In the genomic region with DNA sequence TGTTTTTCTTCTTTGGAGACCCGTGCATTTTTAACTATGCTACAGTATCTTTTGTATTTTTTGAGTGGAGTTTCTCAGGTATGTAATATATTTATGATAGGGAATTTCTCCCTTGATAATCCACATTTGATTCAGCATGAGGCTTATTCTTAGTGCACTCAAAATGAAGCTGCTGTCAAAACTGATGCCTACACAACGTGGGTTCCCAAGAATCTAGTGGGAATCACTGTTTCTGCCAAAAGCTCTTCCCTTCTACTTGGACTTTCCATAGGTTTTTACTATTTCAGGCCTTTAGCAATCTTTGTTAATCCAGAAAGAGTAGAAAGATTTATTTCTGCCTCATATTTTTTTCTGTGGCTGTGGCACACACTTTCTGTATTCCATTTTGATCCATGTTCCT, we compare ENCODE assay signal across 17 cellular contexts.
"Had no signal": no experiment of that assay in that cellular context is flagged by ENCODE, and none has a peak within 500 bp of the region (broad histone marks: within the 10 kb centered on the region; RNA-seq: fewer than 3 reads in every experiment).

No MANE protein-coding gene starts in this region.

- H3K4me2 ChIP-seq: hepatocyte had no signal

- DNase-seq: colonic mucosa; cortex of kidney; effector CD8-positive, alpha-beta T cell; effector memory CD8-positive, alpha-beta T cell; endodermal cell; foreskin keratinocyte; heart left ventricle; immature natural killer cell; left cardiac atrium; left lung; left ventricle myocardium superior; lower lobe of right lung; mesenchymal stem cell; mucosa of descending colon had no signal

- H3K9me3 ChIP-seq: colonic mucosa, esophagus muscularis mucosa, gastroesophageal sphincter, left lung, mucosa of descending colon had no signal

- H3K36me3 ChIP-seq: colonic mucosa, esophagus muscularis mucosa, gastroesophageal sphincter, heart left ventricle, left lung, lower lobe of right lung had no signal

- H3K4me1 ChIP-seq: colonic mucosa, esophagus muscularis mucosa, foreskin keratinocyte, gastroesophageal sphincter, heart left ventricle, left lung, lower lobe of right lung had no signal

- H3K4me3 ChIP-seq: colonic mucosa, esophagus muscularis mucosa, gastroesophageal sphincter, heart left ventricle, hepatocyte, left lung, lower lobe of right lung, mucosa of descending colon had no signal

- H2AFZ ChIP-seq: hepatocyte had no signal

- H3K27me3 ChIP-seq: colonic mucosa, esophagus muscularis mucosa, foreskin keratinocyte, gastroesophageal sphincter, heart left ventricle, hepatocyte, left lung had no signal

- H3K27ac ChIP-seq: colonic mucosa, esophagus muscularis mucosa, foreskin keratinocyte, gastroesophageal sphincter, heart left ventricle, hepatocyte, left lung, lower lobe of right lung had no signal

- H3K79me2 ChIP-seq: hepatocyte had no signal

- ATAC-seq: effector memory CD8-positive, alpha-beta T cell; foreskin keratinocyte; gastroesophageal sphincter; heart left ventricle; left cardiac atrium; left lung; left ventricle myocardium superior; lower lobe of right lung; mucosa of descending colon had no signal
